Comparison of ENCODE assay signal across 27 cellular contexts in the genomic region with DNA sequence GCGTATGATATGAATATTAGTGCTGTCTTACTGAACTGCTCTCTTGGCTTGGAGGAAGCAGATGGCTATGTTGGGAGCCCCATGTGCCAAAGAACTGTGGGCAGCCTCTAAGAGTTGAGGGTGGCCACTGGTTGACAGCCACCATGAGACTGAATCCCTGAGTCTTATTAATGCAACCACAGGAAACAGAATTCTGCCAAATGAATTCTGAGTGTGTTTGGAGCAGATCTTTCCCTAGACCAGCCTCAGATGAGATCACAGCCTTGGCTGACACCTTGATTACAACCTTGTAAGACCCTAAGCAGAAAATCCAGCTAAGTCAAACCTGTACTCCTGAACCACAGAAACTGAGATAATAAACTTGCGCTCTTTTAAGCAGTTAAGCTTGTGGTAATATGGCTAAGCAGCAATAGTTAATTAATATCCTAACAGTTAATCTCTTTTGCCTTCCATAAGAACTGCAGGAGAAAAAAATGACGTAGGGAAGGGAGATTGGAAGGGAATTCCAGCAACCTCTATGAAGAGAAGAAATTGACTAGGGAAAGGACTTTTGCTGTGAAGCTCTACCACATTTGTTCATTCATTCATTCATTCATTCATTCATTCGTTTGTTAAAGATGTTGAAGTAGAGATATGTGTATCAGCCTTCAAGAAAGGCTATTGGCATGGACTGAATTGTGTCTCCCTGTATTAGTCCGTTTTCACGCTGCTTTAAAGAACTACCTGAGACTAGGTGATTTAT.
"Had no signal": no experiment of that assay in that cellular context is flagged by ENCODE, and none has a peak within 500 bp of the region (broad histone marks: within the 10 kb centered on the region; RNA-seq: fewer than 3 reads in every experiment).

No MANE protein-coding gene starts in this region.

- H3K79me2 ChIP-seq: hepatocyte had no signal

- ATAC-seq: left lung, natural killer cell had no signal

- H2AFZ ChIP-seq: hepatocyte had no signal

- DNase-seq: activated CD4-positive, alpha-beta T cell treated with anti-CD3 and anti-CD28 coated beads for 4 hours; activated CD4-positive, alpha-beta T cell treated with anti-CD3 and anti-CD28 coated beads, Interleukin-2, amount 50 U/mL, for 48 hours; activated CD4-positive, CD25-positive, alpha-beta regulatory T cell; activated CD8-positive, alpha-beta memory T cell treated with anti-CD3 and anti-CD28 coated beads, Interleukin-2, amount 50 U/mL, for 48 hours; activated effector memory CD4-positive, alpha-beta T cell treated with Interleukin-2 at 50 U/mL for 16 hours; activated naive CD4-positive, alpha-beta T cell treated with anti-CD3 and anti-CD28 coated beads, Interleukin-2, amount 10 ng/mL, durations not matched to agents 7 days and 5 days; activated T-cell treated with anti-CD3 and anti-CD28 coated beads, Interleukin-2, amount 50 U/mL, for 48 hours; amygdala; caudate nucleus; dermis blood vessel endothelial cell; effector memory CD4-positive, alpha-beta T cell; glutamatergic neuron; immature natural killer cell; kidney glomerular epithelial cell; left lung; natural killer cell; retina; stimulated activated CD4-positive, alpha-beta T cell treated with anti-CD3 and anti-CD28 coated beads, Interleukin-4, amount 100 ng/mL, for 24 hours; stimulated activated naive CD4-positive, alpha-beta T cell treated with Interleukin-2 at 50 U/mL for 16 hours; T-helper 9 cell had no signal

- H3K4me3 ChIP-seq: hepatocyte, left lung, lung, thoracic aorta, vagina had no signal

- H3K9me3 Mint-ChIP-seq: activated naive CD4-positive, alpha-beta T cell treated with anti-CD3 and anti-CD28 coated beads, Interleukin-2, amount 10 ng/mL, durations not matched to agents 7 days and 5 days; immature natural killer cell; mesothelial cell of epicardium; natural killer cell; type B pancreatic cell had no signal

- H3K4me2 ChIP-seq: hepatocyte had no signal

- H3K36me3 Mint-ChIP-seq: activated naive CD4-positive, alpha-beta T cell treated with anti-CD3 and anti-CD28 coated beads, Interleukin-2, amount 10 ng/mL, durations not matched to agents 7 days and 5 days; brain; immature natural killer cell; mesothelial cell of epicardium; natural killer cell; type B pancreatic cell had no signal

- H3K27ac Mint-ChIP-seq: activated naive CD4-positive, alpha-beta T cell treated with anti-CD3 and anti-CD28 coated beads, Interleukin-2, amount 10 ng/mL, durations not matched to agents 7 days and 5 days; brain; immature natural killer cell; mesothelial cell of epicardium; natural killer cell; type B pancreatic cell had no signal

- H3K36me3 ChIP-seq: left lung, thoracic aorta, vagina had no signal

- H3K27me3 ChIP-seq: hepatocyte, left lung, vagina had no signal

- H3K9me3 ChIP-seq: left lung, thoracic aorta, vagina had no signal

- H3K27ac ChIP-seq: hepatocyte, left lung, thoracic aorta, vagina had no signal

- H3K4me1 Mint-ChIP-seq: activated naive CD4-positive, alpha-beta T cell treated with anti-CD3 and anti-CD28 coated beads, Interleukin-2, amount 10 ng/mL, durations not matched to agents 7 days and 5 days; immature natural killer cell; natural killer cell had no signal

- H3K4me3 Mint-ChIP-seq: activated naive CD4-positive, alpha-beta T cell treated with anti-CD3 and anti-CD28 coated beads, Interleukin-2, amount 10 ng/mL, durations not matched to agents 7 days and 5 days; brain; immature natural killer cell; mesothelial cell of epicardium; natural killer cell; type B pancreatic cell had no signal
